ENCODE assay signal across 8 cellular contexts in genomic region chr15:66842710-66843441, GRCh38.
DNase-seq lines count a peak whose midpoint lies in the region; ATAC-seq and TF ChIP-seq lines count a peak whose summit lies in the region.

No MANE protein-coding gene starts in this region.

- H3K36me3 ChIP-seq in esophagus (ENCODE audit: control insufficient read depth in 2 of 2, insufficient read depth in 2 of 2, low read length in 1 of 2) (no peaks in the 10 kb centered on the region), upper lobe of right lung (no peaks in the 10 kb centered on the region)

- H3K27ac ChIP-seq in esophagus (ENCODE audit: low read depth in 2 of 2, low read length in 1 of 2) (peak overlapping the region; percentile 86 to 92), upper lobe of right lung (peak overlapping the region; percentile 95)

- H3K4me1 Mint-ChIP-seq in activated naive CD4-positive, alpha-beta T cell treated with anti-CD3 and anti-CD28 coated beads, Interleukin-2, amount 50 U/mL, for 24 hours, result peaks cover 5% of the 10 kb centered on the region
- H3K4me1 Mint-ChIP-seq in mesothelial cell of epicardium, result peaks cover 64% of the 10 kb centered on the region

- intact Hi-C loops in upper lobe of right lung (cut with DNase I), result no loop called here

- ATAC-seq in upper lobe of right lung (peak; percentile 74), HG02610 (IDR thresholded peaks at IDR 0.05; ENCODE audit: unreplicated experiment) (no peak)

- peaks cover 33% of the 10 kb centered on the region for H3K27me3 Mint-ChIP-seq in activated naive CD4-positive, alpha-beta T cell treated with anti-CD3 and anti-CD28 coated beads, Interleukin-2, amount 50 U/mL, for 24 hours
- no peaks in the 10 kb centered on the region for H3K27me3 Mint-ChIP-seq in mesothelial cell of epicardium (ENCODE audit: low read depth)

- 4 to 7% methylated on average over 28 to 58 of the region's 58 CpGs for WGBS in esophagus, 2 donors

- TF ChIP-seq CTCF in mesothelial cell of epicardium (IDR thresholded peaks at IDR 0.05; ENCODE audit: unreplicated experiment) (no peak), upper lobe of right lung (IDR thresholded peaks at IDR 0.05) (no peak)

- no peak for DNase-seq in activated naive CD4-positive, alpha-beta T cell (lab: John Stamatoyannopoulos, UW)
- DNase-seq in RPMI8226, result peak; percentile 46
- peak; percentile 49 to 59 for DNase-seq in mesothelial cell of epicardium (ENCODE audit: low spot score in 2 of 2, unreplicated experiment in 2 of 2)
- DNase-seq in upper lobe of right lung, result peak; percentile 93
- DNase-seq in NCI-H1694 (lab: John Stamatoyannopoulos, UW), result no peak

- H3K4me3 ChIP-seq in esophagus (ENCODE audit: low read depth in 1 of 2, low read length in 2 of 2), result peak overlapping the region; percentile 3 to 53
- H3K4me3 ChIP-seq in upper lobe of right lung, result peak overlapping the region; percentile 50

- no peaks in the 10 kb centered on the region for H3K9me3 Mint-ChIP-seq in activated naive CD4-positive, alpha-beta T cell treated with anti-CD3 and anti-CD28 coated beads, Interleukin-2, amount 50 U/mL, for 24 hours
- no peaks in the 10 kb centered on the region for H3K9me3 Mint-ChIP-seq in mesothelial cell of epicardium

- no peaks in the 10 kb centered on the region for H3K9me3 ChIP-seq in esophagus (ENCODE audit: control insufficient read depth in 2 of 2, insufficient read depth in 1 of 2, low read depth in 1 of 2, low read length in 1 of 2)
- no peaks in the 10 kb centered on the region for H3K9me3 ChIP-seq in upper lobe of right lung

- H3K27me3 ChIP-seq in esophagus (ENCODE audit: control insufficient read depth in 1 of 2, insufficient read depth in 2 of 2, low read length in 2 of 2) (no peaks in the 10 kb centered on the region), upper lobe of right lung (no peaks in the 10 kb centered on the region)

- H3K4me1 ChIP-seq in esophagus (ENCODE audit: control insufficient read depth in 2 of 2, insufficient read depth in 2 of 2, low read length in 1 of 2) (peaks cover 5% of the 10 kb centered on the region in 2 donors), upper lobe of right lung (peaks cover 38% of the 10 kb centered on the region)

- H3K36me3 Mint-ChIP-seq in activated naive CD4-positive, alpha-beta T cell treated with anti-CD3 and anti-CD28 coated beads, Interleukin-2, amount 50 U/mL, for 24 hours, result no peaks in the 10 kb centered on the region
- H3K36me3 Mint-ChIP-seq in mesothelial cell of epicardium, result no peaks in the 10 kb centered on the region

- no peak overlapping the region for H3K27ac Mint-ChIP-seq in activated naive CD4-positive, alpha-beta T cell treated with anti-CD3 and anti-CD28 coated beads, Interleukin-2, amount 50 U/mL, for 24 hours
- H3K27ac Mint-ChIP-seq in mesothelial cell of epicardium, result peak overlapping the region; percentile 97

- peak overlapping the region; percentile 56 for H3K4me3 Mint-ChIP-seq in activated naive CD4-positive, alpha-beta T cell treated with anti-CD3 and anti-CD28 coated beads, Interleukin-2, amount 50 U/mL, for 24 hours
- H3K4me3 Mint-ChIP-seq in mesothelial cell of epicardium, result peak overlapping the region; percentile 59

Comparison
In these comparisons a context has a peak if more than half of its experiments do, and no peak if none do; other contexts are left out.
1. DNase-seq: peak in RPMI8226 (single experiment), mesothelial cell of epicardium (2 of 2) and upper lobe of right lung (single experiment); none in activated naive CD4-positive, alpha-beta T cell (0 of 4) and NCI-H1694 (single experiment).